In genomic region chr9:80188579-80188978, GRCh38 we compare ENCODE assay signal across 25 cellular contexts.
"Had no signal": no experiment of that assay in that cellular context is flagged by ENCODE, and none has a peak within 500 bp of the region (broad histone marks: within the 10 kb centered on the region; RNA-seq: fewer than 3 reads in every experiment).

No MANE protein-coding gene starts in this region.

- ATAC-seq: activated CD8-positive, alpha-beta memory T cell treated with anti-CD3 and anti-CD28 coated beads, Interleukin-2, amount 10 ng/mL, durations not matched to agents 7 days and 5 days; activated CD8-positive, alpha-beta T cell treated with anti-CD3 and anti-CD28 coated beads for 36 hours; body of pancreas; gastrocnemius medialis; left cardiac atrium; mucosa of descending colon; sciatic nerve had no signal

- DNase-seq: activated CD4-positive, alpha-beta T cell treated with anti-CD3 and anti-CD28 coated beads, Interleukin-2, amount 10 ng/mL, durations not matched to agents 7 days and 5 days; activated CD4-positive, CD25-positive, alpha-beta regulatory T cell treated with anti-CD3 and anti-CD28 coated beads, Interleukin-2, amount 50 U/mL, for 72 hours; activated CD8-positive, alpha-beta memory T cell treated with anti-CD3 and anti-CD28 coated beads, Interleukin-2, amount 10 ng/mL, durations not matched to agents 7 days and 5 days; activated CD8-positive, alpha-beta T cell treated with anti-CD3 and anti-CD28 coated beads for 36 hours; activated gamma-delta T cell; activated T-cell treated with anti-CD3 and anti-CD28 coated beads for 4 hours; anterior cingulate cortex; body of pancreas; cortex of kidney; endodermal cell; esophagus squamous epithelium; gastrocnemius medialis; hypothalamus; left cardiac atrium; mesenchymal stem cell; mucosa of descending colon; small intestine; stimulated activated CD4-positive, alpha-beta T cell treated with anti-CD3 and anti-CD28 coated beads, Interleukin-15, amount 100 ng/mL, for 24 hours; stimulated activated naive CD4-positive, alpha-beta T cell; T1000 had no signal

- H3K9me3 Mint-ChIP-seq: activated CD4-positive, alpha-beta T cell treated with anti-CD3 and anti-CD28 coated beads, Interleukin-2, amount 10 ng/mL, durations not matched to agents 7 days and 5 days; activated CD8-positive, alpha-beta T cell treated with anti-CD3 and anti-CD28 coated beads for 36 hours; activated naive CD4-positive, alpha-beta T cell treated with anti-CD3 and anti-CD28 coated beads, Interleukin-2, amount 50 U/mL, for 24 hours; T-helper 1 cell treated with Interleukin-12 subunit alpha and Interleukin-12 subunit beta and Interleukin-4 antibody, amounts not matched to agents 30 μg/mL and 1 μg/mL, for 36 hours; type B pancreatic cell had no signal

- H3K4me1 Mint-ChIP-seq: activated CD4-positive, alpha-beta T cell treated with anti-CD3 and anti-CD28 coated beads, Interleukin-2, amount 10 ng/mL, durations not matched to agents 7 days and 5 days; activated CD8-positive, alpha-beta memory T cell treated with anti-CD3 and anti-CD28 coated beads, Interleukin-2, amount 10 ng/mL, durations not matched to agents 7 days and 5 days; activated naive CD4-positive, alpha-beta T cell treated with anti-CD3 and anti-CD28 coated beads, Interleukin-2, amount 50 U/mL, for 24 hours; neural crest cell had no signal

- H3K36me3 Mint-ChIP-seq: activated CD8-positive, alpha-beta memory T cell treated with anti-CD3 and anti-CD28 coated beads, Interleukin-2, amount 10 ng/mL, durations not matched to agents 7 days and 5 days; activated naive CD4-positive, alpha-beta T cell treated with anti-CD3 and anti-CD28 coated beads, Interleukin-2, amount 50 U/mL, for 24 hours; type B pancreatic cell had no signal

- H3K4me3 Mint-ChIP-seq: activated CD4-positive, alpha-beta T cell treated with anti-CD3 and anti-CD28 coated beads, Interleukin-2, amount 10 ng/mL, durations not matched to agents 7 days and 5 days; activated CD8-positive, alpha-beta memory T cell treated with anti-CD3 and anti-CD28 coated beads, Interleukin-2, amount 10 ng/mL, durations not matched to agents 7 days and 5 days; activated CD8-positive, alpha-beta T cell treated with anti-CD3 and anti-CD28 coated beads for 36 hours; activated naive CD4-positive, alpha-beta T cell treated with anti-CD3 and anti-CD28 coated beads, Interleukin-2, amount 50 U/mL, for 24 hours; endodermal cell; neural crest cell; T-helper 1 cell treated with Interleukin-12 subunit alpha and Interleukin-12 subunit beta and Interleukin-4 antibody, amounts not matched to agents 30 μg/mL and 1 μg/mL, for 36 hours; type B pancreatic cell had no signal

- H3K27me3 Mint-ChIP-seq: activated CD4-positive, alpha-beta T cell treated with anti-CD3 and anti-CD28 coated beads, Interleukin-2, amount 10 ng/mL, durations not matched to agents 7 days and 5 days; activated CD8-positive, alpha-beta memory T cell treated with anti-CD3 and anti-CD28 coated beads, Interleukin-2, amount 10 ng/mL, durations not matched to agents 7 days and 5 days; type B pancreatic cell had no signal

- H3K27ac Mint-ChIP-seq: activated CD4-positive, alpha-beta T cell treated with anti-CD3 and anti-CD28 coated beads, Interleukin-2, amount 10 ng/mL, durations not matched to agents 7 days and 5 days; activated CD8-positive, alpha-beta memory T cell treated with anti-CD3 and anti-CD28 coated beads, Interleukin-2, amount 10 ng/mL, durations not matched to agents 7 days and 5 days; activated CD8-positive, alpha-beta T cell treated with anti-CD3 and anti-CD28 coated beads for 36 hours; activated naive CD4-positive, alpha-beta T cell treated with anti-CD3 and anti-CD28 coated beads, Interleukin-2, amount 50 U/mL, for 24 hours; endodermal cell; T-helper 1 cell treated with Interleukin-12 subunit alpha and Interleukin-12 subunit beta and Interleukin-4 antibody, amounts not matched to agents 30 μg/mL and 1 μg/mL, for 36 hours; type B pancreatic cell had no signal
